Comparison of ENCODE assay signal across 18 cellular contexts in genomic region chr5:110969502-110969901, GRCh38.
"Had no signal": no experiment of that assay in that cellular context is flagged by ENCODE, and none has a peak within 500 bp of the region (broad histone marks: within the 10 kb centered on the region; RNA-seq: fewer than 3 reads in every experiment).

No MANE protein-coding gene starts in this region.

- ATAC-seq: activated T-helper 17 cell treated with anti-CD3 and anti-CD28 coated beads, Interleukin-2, amount 50 U/mL, for 72 hours; gastrocnemius medialis; left lung; stimulated activated naive B cell treated with anti-CD40 and anti-IgM and Interleukin-4, amounts not matched to agents 10 μg/mL and 1 μg/mL and 100 μg/mL, for 72 hours had no signal

- DNase-seq: activated B cell treated with CpG ODN at 0.5 μM for 24 hours; activated CD4-positive, alpha-beta memory T cell treated with anti-CD3 and anti-CD28 coated beads for 36 hours; activated CD4-positive, alpha-beta T cell treated with anti-CD3 and anti-CD28 coated beads for 4 hours; activated naive CD4-positive, alpha-beta T cell; activated naive CD8-positive, alpha-beta T cell treated with anti-CD3 and anti-CD28 coated beads for 36 hours; amniotic stem cell; caudate nucleus; dorsolateral prefrontal cortex; gastrocnemius medialis; head of caudate nucleus; kidney; left lung; mammary epithelial cell; midbrain; sigmoid colon; stimulated activated naive B cell treated with anti-CD40 and anti-IgM and Interleukin-4, amounts not matched to agents 10 μg/mL and 1 μg/mL and 100 μg/mL, for 72 hours; upper lobe of left lung had no signal
